ENCODE assay signal across 2 cellular contexts in the genomic region with DNA sequence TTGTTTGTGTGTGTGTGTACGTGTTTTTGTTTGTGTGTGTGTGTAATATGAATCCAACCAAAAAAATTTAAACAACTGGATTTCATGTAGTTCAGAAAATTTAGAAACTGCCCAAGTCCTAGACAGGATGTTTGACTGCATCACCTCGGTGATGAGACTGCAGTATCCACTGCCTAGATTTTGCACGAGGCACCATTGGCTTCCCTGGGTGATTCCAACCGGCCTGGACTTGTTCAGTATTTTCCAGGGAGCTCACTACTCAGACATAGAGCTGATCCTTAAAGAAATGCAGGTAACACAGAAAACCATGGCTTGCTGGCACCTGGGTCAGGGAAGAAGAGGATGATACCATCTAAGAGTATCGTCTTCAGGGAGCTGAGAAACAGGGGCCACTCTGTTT.
TF ChIP-seq lines count a peak whose summit lies in the region.

No MANE protein-coding gene starts in this region.

TF ChIP-seq in IMR-90, 13 proteins besides CTCF, POLR2A, EP300 and RAD21 (continued from another document):
- TF ChIP-seq MAFK (IDR thresholded peaks at IDR 0.05; ENCODE audit: low read depth, low read length) (no peak), SMC3 (IDR thresholded peaks at IDR 0.05; ENCODE audit: low read depth, low read length) (no peak), CEBPB (IDR thresholded peaks at IDR 0.05; ENCODE audit: low read depth, low read length) (no peak), RCOR1 (IDR thresholded peaks at IDR 0.05; ENCODE audit: insufficient replicate concordance, low read length) (no peak), MAZ (IDR thresholded peaks at IDR 0.05; ENCODE audit: borderline replicate concordance, low read depth, low read length) (no peak), RFX5 (IDR thresholded peaks at IDR 0.05; ENCODE audit: low read depth, low read length) (no peak), NFE2L2 (IDR thresholded peaks at IDR 0.05; ENCODE audit: low read depth, low read length) (no peak), MXI1 (IDR thresholded peaks at IDR 0.05; ENCODE audit: borderline replicate concordance, low read depth, low read length) (no peak), FOS (IDR thresholded peaks at IDR 0.05; ENCODE audit: low read depth, low read length) (no peak), BHLHE40 (IDR thresholded peaks at IDR 0.05; ENCODE audit: low read depth, low read length) (no peak)
- TF ChIP-seq, protein P1, sequence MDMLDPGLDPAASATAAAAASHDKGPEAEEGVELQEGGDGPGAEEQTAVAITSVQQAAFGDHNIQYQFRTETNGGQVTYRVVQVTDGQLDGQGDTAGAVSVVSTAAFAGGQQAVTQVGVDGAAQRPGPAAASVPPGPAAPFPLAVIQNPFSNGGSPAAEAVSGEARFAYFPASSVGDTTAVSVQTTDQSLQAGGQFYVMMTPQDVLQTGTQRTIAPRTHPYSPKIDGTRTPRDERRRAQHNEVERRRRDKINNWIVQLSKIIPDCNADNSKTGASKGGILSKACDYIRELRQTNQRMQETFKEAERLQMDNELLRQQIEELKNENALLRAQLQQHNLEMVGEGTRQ (IDR thresholded peaks at IDR 0.05; ENCODE audit: low read depth, low read length): no peak
TF ChIP-seq in IMR-90: peak in this region for 0.

TF ChIP-seq in SK-N-SH, 30 proteins besides CTCF, POLR2A, EP300 and RAD21 (continued from another document):
- TF ChIP-seq, protein P2, sequence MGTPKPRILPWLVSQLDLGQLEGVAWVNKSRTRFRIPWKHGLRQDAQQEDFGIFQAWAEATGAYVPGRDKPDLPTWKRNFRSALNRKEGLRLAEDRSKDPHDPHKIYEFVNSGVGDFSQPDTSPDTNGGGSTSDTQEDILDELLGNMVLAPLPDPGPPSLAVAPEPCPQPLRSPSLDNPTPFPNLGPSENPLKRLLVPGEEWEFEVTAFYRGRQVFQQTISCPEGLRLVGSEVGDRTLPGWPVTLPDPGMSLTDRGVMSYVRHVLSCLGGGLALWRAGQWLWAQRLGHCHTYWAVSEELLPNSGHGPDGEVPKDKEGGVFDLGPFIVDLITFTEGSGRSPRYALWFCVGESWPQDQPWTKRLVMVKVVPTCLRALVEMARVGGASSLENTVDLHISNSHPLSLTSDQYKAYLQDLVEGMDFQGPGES (IDR thresholded peaks at IDR 0.05; ENCODE audit: low read depth, low read length): no peak
